In the genomic region with DNA sequence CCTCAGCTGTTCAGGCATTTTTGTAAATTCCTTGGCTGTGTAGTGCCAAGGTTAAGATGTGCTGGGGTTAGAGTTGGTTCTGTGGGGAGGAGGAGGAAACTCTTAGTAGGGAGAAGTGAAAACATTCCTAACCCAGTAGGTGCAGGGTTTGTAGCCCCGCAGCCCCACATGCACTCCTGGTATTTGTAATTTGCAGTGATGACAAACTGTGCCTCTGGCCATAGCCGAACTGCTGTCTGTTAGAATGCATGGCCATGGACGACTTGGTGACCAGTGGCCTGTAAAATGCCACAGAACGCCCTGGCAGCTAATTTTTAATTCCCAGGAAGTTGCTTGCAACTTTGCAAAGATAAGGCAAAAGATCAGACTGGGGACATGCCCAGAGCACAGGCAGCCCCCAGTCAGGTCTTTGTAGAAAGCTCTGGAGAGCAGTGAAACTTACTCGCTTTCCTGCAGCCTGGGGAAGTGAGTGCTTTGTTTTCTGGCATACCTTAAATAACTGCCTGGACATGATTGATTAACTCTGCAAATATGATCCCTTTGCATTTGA, we compare ENCODE assay signal across 2 cellular contexts.
TF ChIP-seq lines count a peak whose summit lies in the region.

No MANE protein-coding gene starts in this region.

TF ChIP-seq in GM23338, 12 proteins besides CTCF, POLR2A, EP300 and RAD21 (continues in another document):
- TF ChIP-seq REST (IDR thresholded peaks at IDR 0.05; ENCODE audit: unreplicated experiment) (no peak), NANOG (IDR thresholded peaks at IDR 0.05; ENCODE audit: borderline replicate concordance) (no peak), STAT1 (IDR thresholded peaks at IDR 0.05; ENCODE audit: unreplicated experiment) (no peak), ETS1 (IDR thresholded peaks at IDR 0.05) (no peak), ZNF331 (CRISPR knock-in tag; IDR thresholded peaks at IDR 0.05; ENCODE audit: low read depth) (no peak), POLR2AphosphoS5 (IDR thresholded peaks at IDR 0.05; ENCODE audit: low read depth) (no peak), CREB1 (CRISPR knock-in tag; IDR thresholded peaks at IDR 0.05; ENCODE audit: low read depth) (no peak), ZNF114 (CRISPR knock-in tag; IDR thresholded peaks at IDR 0.05) (no peak), EZH2phosphoT487 (IDR thresholded peaks at IDR 0.05; ENCODE audit: unreplicated experiment) (no peak)

TF ChIP-seq in SK-N-SH treated with all-trans-retinoic acid at 6 μM for 48 hours, 23 proteins besides CTCF, POLR2A, EP300 and RAD21 (continued from another document):
- TF ChIP-seq, protein P1, sequence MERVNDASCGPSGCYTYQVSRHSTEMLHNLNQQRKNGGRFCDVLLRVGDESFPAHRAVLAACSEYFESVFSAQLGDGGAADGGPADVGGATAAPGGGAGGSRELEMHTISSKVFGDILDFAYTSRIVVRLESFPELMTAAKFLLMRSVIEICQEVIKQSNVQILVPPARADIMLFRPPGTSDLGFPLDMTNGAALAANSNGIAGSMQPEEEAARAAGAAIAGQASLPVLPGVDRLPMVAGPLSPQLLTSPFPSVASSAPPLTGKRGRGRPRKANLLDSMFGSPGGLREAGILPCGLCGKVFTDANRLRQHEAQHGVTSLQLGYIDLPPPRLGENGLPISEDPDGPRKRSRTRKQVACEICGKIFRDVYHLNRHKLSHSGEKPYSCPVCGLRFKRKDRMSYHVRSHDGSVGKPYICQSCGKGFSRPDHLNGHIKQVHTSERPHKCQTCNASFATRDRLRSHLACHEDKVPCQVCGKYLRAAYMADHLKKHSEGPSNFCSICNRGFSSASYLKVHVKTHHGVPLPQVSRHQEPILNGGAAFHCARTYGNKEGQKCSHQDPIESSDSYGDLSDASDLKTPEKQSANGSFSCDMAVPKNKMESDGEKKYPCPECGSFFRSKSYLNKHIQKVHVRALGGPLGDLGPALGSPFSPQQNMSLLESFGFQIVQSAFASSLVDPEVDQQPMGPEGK (CRISPR knock-in tag; IDR thresholded peaks at IDR 0.05; ENCODE audit: borderline replicate concordance), result no peak
- TF ChIP-seq PPARA (CRISPR knock-in tag; IDR thresholded peaks at IDR 0.05; ENCODE audit: borderline replicate concordance) (no peak), OSR1 (CRISPR knock-in tag; IDR thresholded peaks at IDR 0.05) (no peak), SNAI2 (CRISPR knock-in tag; IDR thresholded peaks at IDR 0.05) (no peak), ESRRG (CRISPR knock-in tag; IDR thresholded peaks at IDR 0.05) (no peak), ARNTL (CRISPR knock-in tag; IDR thresholded peaks at IDR 0.05; ENCODE audit: borderline replicate concordance, low read depth) (no peak)
